In genomic region chr4:3938676-3939075, GRCh38 we compare ENCODE assay signal across 8 cellular contexts.
DNase-seq lines count a peak whose midpoint lies in the region; ATAC-seq and TF ChIP-seq lines count a peak whose summit lies in the region.
"Not testable (repeated sequence)": the region's sequence is repeated elsewhere in the genome, so short reads cannot be mapped to it uniquely, and the experiment has no call there.

No MANE protein-coding gene starts in this region.

- not testable (repeated sequence) for H3K36me3 Mint-ChIP-seq in GM23338 (ENCODE audit: low read depth); MCF 10A (ENCODE audit: insufficient read depth, unreplicated experiment)
- peaks cover 31% of the 10 kb centered on the region for H3K36me3 Mint-ChIP-seq in endodermal cell (ENCODE audit: low read depth)

- not testable (repeated sequence) for H3K4me1 ChIP-seq in GM23338 (ENCODE audit: insufficient read depth); NT2/D1 (ENCODE audit: insufficient read depth, insufficient read length); endodermal cell (ENCODE audit: control insufficient read depth, insufficient read depth, low read length); trophoblast cell (ENCODE audit: control insufficient read depth in 1 of 2, insufficient read depth in 2 of 2, low read length in 2 of 2)

- not testable (repeated sequence) for H3K36me3 ChIP-seq in GM23338 (ENCODE audit: insufficient read depth); MG63; NT2/D1 (ENCODE audit: insufficient read depth, insufficient read length, low read length); endodermal cell (ENCODE audit: control insufficient read depth, insufficient read depth, low read length); trophoblast cell (ENCODE audit: control insufficient read depth in 1 of 2, insufficient read depth in 2 of 2, low read length in 2 of 2)

- peak overlapping the region; percentile 60 for H2BK120ac ChIP-seq in trophoblast cell (ENCODE audit: insufficient read depth, low read length, poor library complexity)

- H2BK5ac ChIP-seq in trophoblast cell (ENCODE audit: low read depth, low read length, poor library complexity) = not testable (repeated sequence)

- CTCF ChIA-PET in MCF 10A (lab: Yijun Ruan, JAX) = not testable (repeated sequence)

- H3K27ac ChIP-seq in GM23338 (ENCODE audit: low read depth); endodermal cell (ENCODE audit: low read depth, low read length); trophoblast cell (ENCODE audit: low read depth, low read length): not testable (repeated sequence)

- H3K14ac ChIP-seq in trophoblast cell (ENCODE audit: low read length) = not testable (repeated sequence)

- H3K9ac ChIP-seq in NT2/D1 (ENCODE audit: insufficient read length, low read depth) = peak overlapping the region; percentile 42
- not testable (repeated sequence) for H3K9ac ChIP-seq in endodermal cell (ENCODE audit: extremely low read depth, low read length, poor library complexity, severe bottlenecking); trophoblast cell (ENCODE audit: low read length)

- not testable (repeated sequence) for H3K4me2 ChIP-seq in GM23338; trophoblast cell (ENCODE audit: low read length)

- intact Hi-C loops in MCF 10A (cut with micrococcal nuclease) = not testable (repeated sequence)

- H2AFZ ChIP-seq in GM23338; trophoblast cell (ENCODE audit: insufficient read depth, low read length, poor library complexity): not testable (repeated sequence)

- not testable (repeated sequence) for H3K9me3 ChIP-seq in MG63; NT2/D1 (ENCODE audit: insufficient read depth, low read length); endodermal cell (ENCODE audit: control insufficient read depth, low read length); trophoblast cell (ENCODE audit: insufficient read depth, low read depth, low read length)

- not testable (repeated sequence) for H4K20me1 ChIP-seq in GM23338 (replicated peaks; ENCODE audit: insufficient read depth)

- H3K23ac ChIP-seq in trophoblast cell (ENCODE audit: low read length) = not testable (repeated sequence)

- not testable (repeated sequence) for H3K79me2 ChIP-seq in GM23338 (replicated peaks; ENCODE audit: insufficient read depth); trophoblast cell (ENCODE audit: control insufficient read depth, insufficient read depth, low read length, poor library complexity)

- WGBS in endodermal cell (ENCODE audit: insufficient coverage in 1 of 2, insufficient read length in 1 of 2), 2 experiments = 92 to 96% methylated on average over 4 to 8 of the region's 8 CpGs
- no CpG with 5 or more reads among the region's 8 CpGs for WGBS in trophoblast cell (ENCODE audit: extremely low coverage, insufficient coverage, insufficient read length)

- H3K27me3 Mint-ChIP-seq in GM23338 (ENCODE audit: insufficient read depth, low read depth, poor library complexity) = peaks cover 15% of the 10 kb centered on the region
- H3K27me3 Mint-ChIP-seq in MCF 10A (ENCODE audit: insufficient read depth, unreplicated experiment); endodermal cell (ENCODE audit: insufficient read depth): not testable (repeated sequence)

- H3K9me2 ChIP-seq in GM23338 (ENCODE audit: insufficient read depth) = not testable (repeated sequence)

- not testable (repeated sequence) for BruUV-seq in MCF 10A (replicated peaks; lab: Mats Ljungman, UMichigan)

- not testable (repeated sequence) for H3F3A ChIP-seq in GM23338 (replicated peaks; ENCODE audit: low read depth)

- H3K18ac ChIP-seq in trophoblast cell (ENCODE audit: low read length) = peak overlapping the region; percentile 59

- POLR2A ChIA-PET in MCF 10A (lab: Yijun Ruan, JAX) = not testable (repeated sequence)

- H3K79me1 ChIP-seq in trophoblast cell (ENCODE audit: low read length) = not testable (repeated sequence)

- not testable (repeated sequence) for ATAC-seq in GM23338

- H4K8ac ChIP-seq in trophoblast cell (ENCODE audit: low read depth, low read length) = not testable (repeated sequence)

- not testable (repeated sequence) for H3K4me3 Mint-ChIP-seq in GM23338; MCF 10A (ENCODE audit: unreplicated experiment); endodermal cell

- not testable (repeated sequence) for H3K4ac ChIP-seq in trophoblast cell (ENCODE audit: low read depth, low read length)

- H2BK12ac ChIP-seq in trophoblast cell (ENCODE audit: low read length) = peak overlapping the region; percentile 91

- H3K4me1 Mint-ChIP-seq in GM23338 (peaks cover 14% of the 10 kb centered on the region), MCF 10A (ENCODE audit: insufficient read depth, unreplicated experiment) (peaks cover 12% of the 10 kb centered on the region), endodermal cell (peaks cover 23% of the 10 kb centered on the region)

- H2AK5ac ChIP-seq in trophoblast cell (ENCODE audit: low read length) = peak overlapping the region; percentile 74

- not testable (repeated sequence) for H3K4me3 ChIP-seq in GM23338; MG63; NT2/D1 (ENCODE audit: insufficient read length, low read depth); endodermal cell (ENCODE audit: low read length); trophoblast cell (ENCODE audit: low read depth, low read length)

- H3K9me3 Mint-ChIP-seq in GM23338; MCF 10A (ENCODE audit: unreplicated experiment); endodermal cell: not testable (repeated sequence)

- H4K91ac ChIP-seq in trophoblast cell (ENCODE audit: low read depth, low read length) = peak overlapping the region; percentile 62

- DNase-seq in GM23338 (ENCODE audit: low spot score) (peak; percentile 23), MG63 (peak; percentile 28), NCI-H82 (lab: John Stamatoyannopoulos, UW) (peak; percentile 8), SIG-M5 treated with dmso at 0.1 percent for 504 hours (lab: John Stamatoyannopoulos, UW; ENCODE audit: unreplicated experiment) (peak; percentile 11), MCF 10A (ENCODE audit: unreplicated experiment) (peak; percentile 47), endodermal cell (peak; percentile 57)
- not testable (repeated sequence) for DNase-seq in NT2/D1 (ENCODE audit: low read depth, low spot score); trophoblast cell

- H3K27me3 ChIP-seq in GM23338 (ENCODE audit: insufficient read depth); MG63; NT2/D1 (ENCODE audit: insufficient read depth, insufficient read length); endodermal cell (ENCODE audit: control insufficient read depth, insufficient read depth, low read length, poor library complexity, severe bottlenecking); trophoblast cell (ENCODE audit: insufficient read depth, low read length): not testable (repeated sequence)

- TF ChIP-seq CTCF in GM23338 (conservative IDR thresholded peaks at IDR 0.05; ENCODE audit: low read depth in 2 of 2); MCF 10A (IDR thresholded peaks at IDR 0.05; ENCODE audit: unreplicated experiment); endodermal cell (conservative IDR thresholded peaks at IDR 0.05): not testable (repeated sequence)

- H4K12ac ChIP-seq in trophoblast cell (ENCODE audit: low read depth, low read length) = not testable (repeated sequence)

- not testable (repeated sequence) for H3K27ac Mint-ChIP-seq in GM23338; MCF 10A (ENCODE audit: low read depth, unreplicated experiment); endodermal cell
